1 cellular context compared by ENCODE assay signal in the genomic region with DNA sequence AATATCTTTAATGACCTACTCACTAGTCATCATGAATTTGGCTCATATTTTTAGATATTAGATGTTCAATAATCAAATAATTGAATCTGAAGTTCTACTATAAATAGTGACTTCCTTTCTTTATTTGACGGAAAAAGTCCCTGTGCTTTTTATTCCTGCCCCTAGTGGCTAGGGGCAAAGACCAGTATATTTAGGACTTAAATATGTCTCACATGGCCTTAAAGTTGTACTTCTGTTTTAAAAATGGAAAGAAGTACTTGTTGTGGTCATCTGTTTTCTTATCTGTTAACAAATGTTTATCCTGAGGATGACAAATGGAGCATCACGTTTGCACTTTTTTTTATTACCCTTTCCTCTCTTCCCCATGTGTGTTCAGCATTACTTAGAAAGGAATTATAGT.
TF ChIP-seq lines count a peak whose summit lies in the region.

No MANE protein-coding gene starts in this region.

TF ChIP-seq in SK-N-SH, 30 proteins besides CTCF, POLR2A, EP300 and RAD21 (continued from another document):
- TF ChIP-seq, protein P1, sequence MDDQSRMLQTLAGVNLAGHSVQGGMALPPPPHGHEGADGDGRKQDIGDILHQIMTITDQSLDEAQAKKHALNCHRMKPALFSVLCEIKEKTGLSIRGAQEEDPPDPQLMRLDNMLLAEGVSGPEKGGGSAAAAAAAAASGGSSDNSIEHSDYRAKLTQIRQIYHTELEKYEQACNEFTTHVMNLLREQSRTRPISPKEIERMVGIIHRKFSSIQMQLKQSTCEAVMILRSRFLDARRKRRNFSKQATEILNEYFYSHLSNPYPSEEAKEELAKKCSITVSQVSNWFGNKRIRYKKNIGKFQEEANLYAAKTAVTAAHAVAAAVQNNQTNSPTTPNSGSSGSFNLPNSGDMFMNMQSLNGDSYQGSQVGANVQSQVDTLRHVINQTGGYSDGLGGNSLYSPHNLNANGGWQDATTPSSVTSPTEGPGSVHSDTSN (IDR thresholded peaks at IDR 0.05), result no peak
- TF ChIP-seq MXI1 (IDR thresholded peaks at IDR 0.05; ENCODE audit: low read depth, low read length), result no peak
- TF ChIP-seq TEAD4 (IDR thresholded peaks at IDR 0.05; ENCODE audit: borderline replicate concordance, insufficient read depth), result no peak
- TF ChIP-seq, protein P2, sequence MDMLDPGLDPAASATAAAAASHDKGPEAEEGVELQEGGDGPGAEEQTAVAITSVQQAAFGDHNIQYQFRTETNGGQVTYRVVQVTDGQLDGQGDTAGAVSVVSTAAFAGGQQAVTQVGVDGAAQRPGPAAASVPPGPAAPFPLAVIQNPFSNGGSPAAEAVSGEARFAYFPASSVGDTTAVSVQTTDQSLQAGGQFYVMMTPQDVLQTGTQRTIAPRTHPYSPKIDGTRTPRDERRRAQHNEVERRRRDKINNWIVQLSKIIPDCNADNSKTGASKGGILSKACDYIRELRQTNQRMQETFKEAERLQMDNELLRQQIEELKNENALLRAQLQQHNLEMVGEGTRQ (IDR thresholded peaks at IDR 0.05; ENCODE audit: borderline replicate concordance, low read depth, low read length), result no peak
- TF ChIP-seq FOXM1 (IDR thresholded peaks at IDR 0.05; ENCODE audit: low read depth), result no peak
TF ChIP-seq in SK-N-SH: peak in this region for 0.
